1 cellular context compared by ENCODE assay signal in genomic region chr1:1779691-1780597, GRCh38.
TF ChIP-seq lines count a peak whose summit lies in the region.

No MANE protein-coding gene starts in this region.

TF ChIP-seq in K562, 482 proteins besides CTCF, POLR2A, EP300 and RAD21 (continued from another document and continues in another):
- TF ChIP-seq ZNF318 (IDR thresholded peaks at IDR 0.05; ENCODE audit: borderline replicate concordance in 1 of 2, low read depth in 1 of 2) (peak in 1 of 2 experiments; percentile 89; a peak in 2 of 4 replicates), PHF8 (IDR thresholded peaks at IDR 0.05; ENCODE audit: borderline replicate concordance, low read length) (peak; percentile 4; the same call in 1 of the 2 replicates), E2F3 (CRISPR knock-in tag; IDR thresholded peaks at IDR 0.05) (no peak), HNRNPL (IDR thresholded peaks at IDR 0.05; ENCODE audit: low read depth, low read length) (peak; percentile 62; the same call in 1 of the 2 replicates), ZKSCAN3 (CRISPR knock-in tag; IDR thresholded peaks at IDR 0.05) (no peak), KDM1A (IDR thresholded peaks at IDR 0.05) (peak in 1 of 2 experiments; percentile 21; a peak in 1 of 4 replicates), SP1 (CRISPR knock-in tag; IDR thresholded peaks at IDR 0.05) (peak; percentile 68; the same call in 1 of the 2 replicates), JUND (IDR thresholded peaks at IDR 0.05; ENCODE audit: borderline replicate concordance, low read depth, low read length) (peak; percentile 62; the same call in 1 of the 2 replicates), JUND (tag; IDR thresholded peaks at IDR 0.05; ENCODE audit: borderline replicate concordance, low read depth, low read length) (peak; percentile 45; the same call in 1 of the 3 replicates), VEZF1 (CRISPR knock-in tag; IDR thresholded peaks at IDR 0.05) (peak; percentile 92), DACH1 (IDR thresholded peaks at IDR 0.05; ENCODE audit: partially characterized antibody) (peak; percentile 78), SAFB (IDR thresholded peaks at IDR 0.05; ENCODE audit: borderline replicate concordance, low read depth, low read length) (no peak), CTBP1 (IDR thresholded peaks at IDR 0.05; ENCODE audit: borderline replicate concordance) (peak; percentile 70; the same call in 1 of the 2 replicates), ZBTB7A (IDR thresholded peaks at IDR 0.05; ENCODE audit: borderline replicate concordance, control insufficient read depth, low read depth, low read length) (peak; percentile 8; the same call in 1 of the 2 replicates), TEAD1 (CRISPR knock-in tag; IDR thresholded peaks at IDR 0.05) (peak in 1 of 2 experiments; percentile 21; a peak in 1 of 4 replicates), TBL1XR1 (IDR thresholded peaks at IDR 0.05; ENCODE audit: low read length in 2 of 2) (0 out of 4 replicates have a peak, but pooled peaks of 1 of the 2 experiments have one; percentile 38), NFIC (IDR thresholded peaks at IDR 0.05) (peak; percentile 68), PRMT5 (CRISPR knock-in tag; IDR thresholded peaks at IDR 0.05) (no peak), ZNF592 (IDR thresholded peaks at IDR 0.05) (peak; percentile 69; the same call in 1 of the 2 replicates)
- TF ChIP-seq, protein P1, sequence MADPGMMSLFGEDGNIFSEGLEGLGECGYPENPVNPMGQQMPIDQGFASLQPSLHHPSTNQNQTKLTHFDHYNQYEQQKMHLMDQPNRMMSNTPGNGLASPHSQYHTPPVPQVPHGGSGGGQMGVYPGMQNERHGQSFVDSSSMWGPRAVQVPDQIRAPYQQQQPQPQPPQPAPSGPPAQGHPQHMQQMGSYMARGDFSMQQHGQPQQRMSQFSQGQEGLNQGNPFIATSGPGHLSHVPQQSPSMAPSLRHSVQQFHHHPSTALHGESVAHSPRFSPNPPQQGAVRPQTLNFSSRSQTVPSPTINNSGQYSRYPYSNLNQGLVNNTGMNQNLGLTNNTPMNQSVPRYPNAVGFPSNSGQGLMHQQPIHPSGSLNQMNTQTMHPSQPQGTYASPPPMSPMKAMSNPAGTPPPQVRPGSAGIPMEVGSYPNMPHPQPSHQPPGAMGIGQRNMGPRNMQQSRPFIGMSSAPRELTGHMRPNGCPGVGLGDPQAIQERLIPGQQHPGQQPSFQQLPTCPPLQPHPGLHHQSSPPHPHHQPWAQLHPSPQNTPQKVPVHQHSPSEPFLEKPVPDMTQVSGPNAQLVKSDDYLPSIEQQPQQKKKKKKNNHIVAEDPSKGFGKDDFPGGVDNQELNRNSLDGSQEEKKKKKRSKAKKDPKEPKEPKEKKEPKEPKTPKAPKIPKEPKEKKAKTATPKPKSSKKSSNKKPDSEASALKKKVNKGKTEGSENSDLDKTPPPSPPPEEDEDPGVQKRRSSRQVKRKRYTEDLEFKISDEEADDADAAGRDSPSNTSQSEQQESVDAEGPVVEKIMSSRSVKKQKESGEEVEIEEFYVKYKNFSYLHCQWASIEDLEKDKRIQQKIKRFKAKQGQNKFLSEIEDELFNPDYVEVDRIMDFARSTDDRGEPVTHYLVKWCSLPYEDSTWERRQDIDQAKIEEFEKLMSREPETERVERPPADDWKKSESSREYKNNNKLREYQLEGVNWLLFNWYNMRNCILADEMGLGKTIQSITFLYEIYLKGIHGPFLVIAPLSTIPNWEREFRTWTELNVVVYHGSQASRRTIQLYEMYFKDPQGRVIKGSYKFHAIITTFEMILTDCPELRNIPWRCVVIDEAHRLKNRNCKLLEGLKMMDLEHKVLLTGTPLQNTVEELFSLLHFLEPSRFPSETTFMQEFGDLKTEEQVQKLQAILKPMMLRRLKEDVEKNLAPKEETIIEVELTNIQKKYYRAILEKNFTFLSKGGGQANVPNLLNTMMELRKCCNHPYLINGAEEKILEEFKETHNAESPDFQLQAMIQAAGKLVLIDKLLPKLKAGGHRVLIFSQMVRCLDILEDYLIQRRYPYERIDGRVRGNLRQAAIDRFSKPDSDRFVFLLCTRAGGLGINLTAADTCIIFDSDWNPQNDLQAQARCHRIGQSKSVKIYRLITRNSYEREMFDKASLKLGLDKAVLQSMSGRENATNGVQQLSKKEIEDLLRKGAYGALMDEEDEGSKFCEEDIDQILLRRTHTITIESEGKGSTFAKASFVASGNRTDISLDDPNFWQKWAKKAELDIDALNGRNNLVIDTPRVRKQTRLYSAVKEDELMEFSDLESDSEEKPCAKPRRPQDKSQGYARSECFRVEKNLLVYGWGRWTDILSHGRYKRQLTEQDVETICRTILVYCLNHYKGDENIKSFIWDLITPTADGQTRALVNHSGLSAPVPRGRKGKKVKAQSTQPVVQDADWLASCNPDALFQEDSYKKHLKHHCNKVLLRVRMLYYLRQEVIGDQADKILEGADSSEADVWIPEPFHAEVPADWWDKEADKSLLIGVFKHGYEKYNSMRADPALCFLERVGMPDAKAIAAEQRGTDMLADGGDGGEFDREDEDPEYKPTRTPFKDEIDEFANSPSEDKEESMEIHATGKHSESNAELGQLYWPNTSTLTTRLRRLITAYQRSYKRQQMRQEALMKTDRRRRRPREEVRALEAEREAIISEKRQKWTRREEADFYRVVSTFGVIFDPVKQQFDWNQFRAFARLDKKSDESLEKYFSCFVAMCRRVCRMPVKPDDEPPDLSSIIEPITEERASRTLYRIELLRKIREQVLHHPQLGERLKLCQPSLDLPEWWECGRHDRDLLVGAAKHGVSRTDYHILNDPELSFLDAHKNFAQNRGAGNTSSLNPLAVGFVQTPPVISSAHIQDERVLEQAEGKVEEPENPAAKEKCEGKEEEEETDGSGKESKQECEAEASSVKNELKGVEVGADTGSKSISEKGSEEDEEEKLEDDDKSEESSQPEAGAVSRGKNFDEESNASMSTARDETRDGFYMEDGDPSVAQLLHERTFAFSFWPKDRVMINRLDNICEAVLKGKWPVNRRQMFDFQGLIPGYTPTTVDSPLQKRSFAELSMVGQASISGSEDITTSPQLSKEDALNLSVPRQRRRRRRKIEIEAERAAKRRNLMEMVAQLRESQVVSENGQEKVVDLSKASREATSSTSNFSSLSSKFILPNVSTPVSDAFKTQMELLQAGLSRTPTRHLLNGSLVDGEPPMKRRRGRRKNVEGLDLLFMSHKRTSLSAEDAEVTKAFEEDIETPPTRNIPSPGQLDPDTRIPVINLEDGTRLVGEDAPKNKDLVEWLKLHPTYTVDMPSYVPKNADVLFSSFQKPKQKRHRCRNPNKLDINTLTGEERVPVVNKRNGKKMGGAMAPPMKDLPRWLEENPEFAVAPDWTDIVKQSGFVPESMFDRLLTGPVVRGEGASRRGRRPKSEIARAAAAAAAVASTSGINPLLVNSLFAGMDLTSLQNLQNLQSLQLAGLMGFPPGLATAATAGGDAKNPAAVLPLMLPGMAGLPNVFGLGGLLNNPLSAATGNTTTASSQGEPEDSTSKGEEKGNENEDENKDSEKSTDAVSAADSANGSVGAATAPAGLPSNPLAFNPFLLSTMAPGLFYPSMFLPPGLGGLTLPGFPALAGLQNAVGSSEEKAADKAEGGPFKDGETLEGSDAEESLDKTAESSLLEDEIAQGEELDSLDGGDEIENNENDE (IDR thresholded peaks at IDR 0.05; ENCODE audit: low read depth, low read length) = no peak
- TF ChIP-seq, protein P2, sequence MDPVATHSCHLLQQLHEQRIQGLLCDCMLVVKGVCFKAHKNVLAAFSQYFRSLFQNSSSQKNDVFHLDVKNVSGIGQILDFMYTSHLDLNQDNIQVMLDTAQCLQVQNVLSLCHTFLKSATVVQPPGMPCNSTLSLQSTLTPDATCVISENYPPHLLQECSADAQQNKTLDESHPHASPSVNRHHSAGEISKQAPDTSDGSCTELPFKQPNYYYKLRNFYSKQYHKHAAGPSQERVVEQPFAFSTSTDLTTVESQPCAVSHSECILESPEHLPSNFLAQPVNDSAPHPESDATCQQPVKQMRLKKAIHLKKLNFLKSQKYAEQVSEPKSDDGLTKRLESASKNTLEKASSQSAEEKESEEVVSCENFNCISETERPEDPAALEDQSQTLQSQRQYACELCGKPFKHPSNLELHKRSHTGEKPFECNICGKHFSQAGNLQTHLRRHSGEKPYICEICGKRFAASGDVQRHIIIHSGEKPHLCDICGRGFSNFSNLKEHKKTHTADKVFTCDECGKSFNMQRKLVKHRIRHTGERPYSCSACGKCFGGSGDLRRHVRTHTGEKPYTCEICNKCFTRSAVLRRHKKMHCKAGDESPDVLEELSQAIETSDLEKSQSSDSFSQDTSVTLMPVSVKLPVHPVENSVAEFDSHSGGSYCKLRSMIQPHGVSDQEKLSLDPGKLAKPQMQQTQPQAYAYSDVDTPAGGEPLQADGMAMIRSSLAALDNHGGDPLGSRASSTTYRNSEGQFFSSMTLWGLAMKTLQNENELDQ (CRISPR knock-in tag; IDR thresholded peaks at IDR 0.05; ENCODE audit: borderline replicate concordance) = no peak
